16 cellular contexts compared by ENCODE assay signal in the genomic region with DNA sequence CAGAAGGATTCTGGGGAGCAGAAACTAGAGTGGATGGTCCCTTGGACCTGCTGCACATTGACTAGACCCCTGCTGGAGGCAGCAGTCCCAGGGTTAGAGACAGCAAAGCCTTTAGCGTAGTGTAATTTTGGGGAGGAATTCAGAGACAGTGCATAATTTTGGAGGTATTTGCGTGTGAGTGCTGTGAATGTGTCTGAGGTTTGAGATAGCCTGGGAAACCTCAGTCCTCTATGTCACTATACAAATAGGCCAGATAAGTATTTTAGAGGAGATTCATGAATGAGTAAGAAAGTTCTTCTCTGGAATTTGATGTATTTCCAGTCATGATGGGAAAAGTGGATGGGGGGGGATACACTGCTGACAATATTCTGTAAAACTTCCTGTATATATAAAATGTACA. TPM values are rescaled to one million over a fixed set of nuclear protein-coding genes. Genes with fewer than 3 reads are reported as not detected.
DNase-seq lines count a peak whose midpoint lies in the region; ATAC-seq and TF ChIP-seq lines count a peak whose summit lies in the region.
"Had no signal": no experiment of that assay in that cellular context is flagged by ENCODE, and none has a peak within 500 bp of the region (broad histone marks: within the 10 kb centered on the region; RNA-seq: fewer than 3 reads in every experiment).

No MANE protein-coding gene starts in this region.

- H3K27ac ChIP-seq in SJSA1 (peak overlapping the region; percentile 25; the same call in 1 of the 2 replicates), brain microvascular endothelial cell (peak overlapping the region; percentile 83), osteoblast (ENCODE audit: low read depth, low read length) (peak overlapping the region; percentile 52), stomach (no peak overlapping the region)
- H3K27ac ChIP-seq: GM23248 had no signal

- TF ChIP-seq EP300 in stomach (IDR thresholded peaks at IDR 0.05): no peak

- no peaks in the 10 kb centered on the region for H3K36me3 ChIP-seq in SJSA1
- H3K36me3 ChIP-seq in brain microvascular endothelial cell (replicated peaks): no peaks in the 10 kb centered on the region
- no peaks in the 10 kb centered on the region for H3K36me3 ChIP-seq in osteoblast (ENCODE audit: insufficient read depth, low read length)
- no peaks in the 10 kb centered on the region for H3K36me3 ChIP-seq in stomach

- no peaks in the 10 kb centered on the region for H3K9me3 ChIP-seq in SJSA1 (replicated peaks)
- no peaks in the 10 kb centered on the region for H3K9me3 ChIP-seq in osteoblast (ENCODE audit: low read depth, low read length)
- H3K9me3 ChIP-seq in stomach: no peaks in the 10 kb centered on the region

- TF ChIP-seq POLR2A in stomach (IDR thresholded peaks at IDR 0.05): no peak

- no peaks in the 10 kb centered on the region for H3K27me3 ChIP-seq in SJSA1 (replicated peaks)
- H3K27me3 ChIP-seq in brain microvascular endothelial cell (replicated peaks): no peaks in the 10 kb centered on the region
- H3K27me3 ChIP-seq in osteoblast (ENCODE audit: insufficient read depth, low read length): no peaks in the 10 kb centered on the region
- H3K27me3 ChIP-seq in stomach: no peaks in the 10 kb centered on the region

- H4K20me1 ChIP-seq in osteoblast (ENCODE audit: insufficient read depth, low read length): no peaks in the 10 kb centered on the region

- WGBS in stomach, 5 donors: 76 to 87% (median 84%) methylated on average over 2 of the region's 2 CpGs

- intact Hi-C loops in stomach (cut with DNase I; ENCODE audit: low total_unique reads): loop anchor here (10.0 kb wide), 1 partner anchor 163 kb away; no protein-coding TSS in a partner anchor

- TF ChIP-seq CTCF in brain microvascular endothelial cell (IDR thresholded peaks at IDR 0.05; ENCODE audit: low read depth, low read length, missing control alignments) (peak; percentile 16), osteoblast (IDR thresholded peaks at IDR 0.05; ENCODE audit: extremely low read depth, low read depth, low read length) (no peak), stomach (IDR thresholded peaks at IDR 0.05) (no peak)

- DNase-seq in AG20443 (ENCODE audit: low spot score) (peak; percentile 9), SJSA1 (ENCODE audit: low read depth in 1 of 2, low spot score in 2 of 2) (peak in 1 of 2 experiments; percentile 26), brain microvascular endothelial cell (peak; percentile 81), osteoblast (ENCODE audit: insufficient read length, low spot score, missing footprints) (no peak), NCI-H1092 treated with DMSO at 0.1 percent for 48 hours (lab: John Stamatoyannopoulos, UW) (no peak), stomach (no peak)
- DNase-seq: ACHN; CD8-positive, alpha-beta T cell; COR-L47; DMS153; DMS79 treated with DMSO at 0.1 percent for 48 hours; GF-D8; GM23248 had no signal

- no peak overlapping the region for H2AFZ ChIP-seq in osteoblast (ENCODE audit: low read length)
- H2AFZ ChIP-seq: GM23248 had no signal

- H3K4me3 ChIP-seq in SJSA1 (no peak overlapping the region), brain microvascular endothelial cell (ENCODE audit: low read depth, low read length) (no peak overlapping the region), osteoblast (ENCODE audit: insufficient read depth, low read length) (no peak overlapping the region), stomach (no peak overlapping the region)
- H3K4me3 ChIP-seq: GM23248 had no signal

- in situ Hi-C loops in brain microvascular endothelial cell (cut with HindIII; ENCODE audit: low pct_ligation_motif_present, low sequenced_read_pairs): no loop called here

- H3K4me2 ChIP-seq in osteoblast (ENCODE audit: insufficient read depth, low read length): no peak overlapping the region

- peaks cover 37% of the 10 kb centered on the region for H3K4me1 ChIP-seq in SJSA1 (replicated peaks)
- H3K4me1 ChIP-seq in osteoblast (ENCODE audit: insufficient read depth, low read length): peaks cover 5% of the 10 kb centered on the region
- H3K4me1 ChIP-seq in stomach: peaks cover 0 to 18% (median 5%) of the 10 kb centered on the region in 4 donors

- ATAC-seq in GM21737 (IDR thresholded peaks at IDR 0.05; ENCODE audit: unreplicated experiment) (no peak), HG03045 (IDR thresholded peaks at IDR 0.05; ENCODE audit: unreplicated experiment) (no peak)
- ATAC-seq: CD8-positive, alpha-beta T cell; HCT116 had no signal

- H3K79me2 ChIP-seq in osteoblast (ENCODE audit: insufficient read depth, low read length): no peaks in the 10 kb centered on the region

RNA-seq across cellular contexts. Expression of gene MTRF1L, which starts 25.8 kb away (rescaled TPM):
- total RNA-seq in SJSA1 (2014; rRNA removed; shearing (Covaris generic)): 30.0 and 38.1 TPM in 2 replicates
- total RNA-seq in osteoblast (17.4 and 18.8 TPM in 2 replicates), stomach (10 to 100 TPM in 3 of 5 donors, 1 to 10 TPM in 2; 4.7 to 55.9 (median 24.4) TPM)
- polyA plus RNA-seq in stomach: 10 to 100 TPM in 2 of 3 donors, 1 to 10 TPM in 1; 7.0 to 15.9 (median 14.6) TPM

RNA-seq across cellular contexts. Expression of gene FBXO5, which starts 45.4 kb away (rescaled TPM):
- total RNA-seq in SJSA1 (2014; rRNA removed; shearing (Covaris generic)): 68.7 and 87.5 TPM in 2 replicates
- 6.5 and 8.5 TPM in 2 replicates for total RNA-seq in osteoblast
- total RNA-seq in stomach: 1 to 10 TPM in 4 of 5 donors, not detected in 1; 3.0 to 9.4 (median 7.8) TPM
- polyA plus RNA-seq in stomach: 1 to 10 TPM; 2.2 to 4.9 (median 4.0) TPM

Comparison
In these comparisons a context has a peak if more than half of its experiments do, and no peak if none do; other contexts are left out.
1. DNase-seq: peak in AG20443 (single experiment) and brain microvascular endothelial cell (single experiment); none in osteoblast (single experiment), NCI-H1092 treated with DMSO at 0.1 percent for 48 hours (single experiment) and stomach (single experiment).
2. H3K27ac ChIP-seq: peak in SJSA1 (single experiment), brain microvascular endothelial cell (single experiment) and osteoblast (single experiment); none in stomach (0 of 5).